In genomic region chr13:99297330-99297729, GRCh38 we compare ENCODE assay signal across 20 cellular contexts. TPM values are rescaled to one million over a fixed set of nuclear protein-coding genes. Genes with fewer than 3 reads are reported as not detected.
DNase-seq lines count a peak whose midpoint lies in the region; ATAC-seq, FAIRE-seq and TF ChIP-seq lines count a peak whose summit lies in the region.
"Had no signal": no experiment of that assay in that cellular context is flagged by ENCODE, and none has a peak within 500 bp of the region (broad histone marks: within the 10 kb centered on the region; RNA-seq: fewer than 3 reads in every experiment).

No MANE protein-coding gene starts in this region.

- CTCF ChIA-PET in CD4-positive, alpha-beta T cell (lab: Charles Lee) = interaction anchor here (0.6 to 4.6 kb wide), 11 partner anchors 10 to 139 kb away, joined by 3 to 32 read pairs (median 4); no protein-coding TSS in a partner anchor

- no peak for TF ChIP-seq CTCF in CD4-positive, alpha-beta T cell (IDR thresholded peaks at IDR 0.05)
- no peak for TF ChIP-seq CTCF in GM12865 (IDR thresholded peaks at IDR 0.05; ENCODE audit: insufficient read depth, low read depth, low read length, missing control alignments)

- DNase-seq in CD4-positive, alpha-beta T cell = no peak
- no peak for DNase-seq in GM12865 (ENCODE audit: low read depth)
- no peak for DNase-seq in activated T-helper 1 cell treated with anti-CD3 and anti-CD28 coated beads, Interleukin-12 subunit alpha, Interleukin-12 subunit beta, Interleukin-2, Interleukin-4 antibody, amounts not matched to agents 30 ng/mL and 10 ng/mL and 1 ng/mL, durations not matched to agents 14 hours and 24 hours and 36 hours (ENCODE audit: low spot score)
- no peak for DNase-seq in NCI-H187 treated with DMSO at 0.1 percent for 48 hours (lab: John Stamatoyannopoulos, UW)
- DNase-seq in GM12892 (ENCODE audit: insufficient read length) = no peak
- DNase-seq in GM19240 (ENCODE audit: insufficient read length, low spot score) = no peak
- DNase-seq in central memory CD4-positive, alpha-beta T cell = no peak
- DNase-seq: cerebellar nuclear complex; hypothalamus; left colon; NCI-H1092; NCI-H2107; NCI-H69; stimulated activated CD4-positive, alpha-beta T cell treated with anti-CD3 and anti-CD28 coated beads, Interleukin-4, amount 100 ng/mL, for 4 hours; trophoblast cell had no signal

- H3K27ac Mint-ChIP-seq in CD4-positive, alpha-beta T cell = peak overlapping the region; percentile 100
- peak overlapping the region; percentile 70 for H3K27ac Mint-ChIP-seq in activated T-helper 1 cell treated with anti-CD3 and anti-CD28 coated beads, Interleukin-12 subunit alpha, Interleukin-12 subunit beta, Interleukin-2, Interleukin-4 antibody, amounts not matched to agents 30 ng/mL and 10 ng/mL and 1 ng/mL, durations not matched to agents 14 hours and 24 hours and 36 hours

- FAIRE-seq in GM12892 (lab: Jason Lieb, UNC) = no peak
- FAIRE-seq: endometrium, K562 had no signal

- H3K36me3 ChIP-seq in muscle layer of colon (ENCODE audit: insufficient read depth, low read length) = peaks cover 15% of the 10 kb centered on the region

- H3K9me3 ChIP-seq in CD4-positive, alpha-beta T cell (ENCODE audit: control insufficient read depth, low read length) = no peaks in the 10 kb centered on the region
- H3K9me3 ChIP-seq in muscle layer of colon (ENCODE audit: low read length) = no peaks in the 10 kb centered on the region

- POLR2A ChIA-PET in CD4-positive, alpha-beta T cell (lab: Charles Lee) = interaction anchor here (0.6 to 13.9 kb wide), 18 partner anchors 9 to 97 kb away, joined by 3 to 220 read pairs (median 5); partner anchors contain the start of genes GPR183 and UBAC2

- no peak for TF ChIP-seq POLR2A in GM12892 (IDR thresholded peaks at IDR 0.05; ENCODE audit: low read depth, low read length)

- intact Hi-C loops in CD4-positive, alpha-beta T cell (cut with DNase I, micrococcal nuclease) = loop anchor here in 1 of 2 experiments (2.0 to 10.0 kb wide), 4 partner anchors 15 to 207 kb away; partner anchors contain the start of gene TM9SF2
- intact Hi-C loops in activated T-helper 1 cell treated with anti-CD3 and anti-CD28 coated beads, Interleukin-12 subunit alpha, Interleukin-12 subunit beta, Interleukin-2, Interleukin-4 antibody, amounts not matched to agents 30 ng/mL and 10 ng/mL and 1 ng/mL, durations not matched to agents 14 hours and 24 hours and 36 hours (cut with micrococcal nuclease) = loop anchor here (2.0 kb wide), 1 partner anchor 39 kb away; the partner anchor contains the start of gene GPR18

- peak overlapping the region; percentile 86 for H3K4me3 Mint-ChIP-seq in CD4-positive, alpha-beta T cell
- peak overlapping the region; percentile 25 for H3K4me3 Mint-ChIP-seq in activated T-helper 1 cell treated with anti-CD3 and anti-CD28 coated beads, Interleukin-12 subunit alpha, Interleukin-12 subunit beta, Interleukin-2, Interleukin-4 antibody, amounts not matched to agents 30 ng/mL and 10 ng/mL and 1 ng/mL, durations not matched to agents 14 hours and 24 hours and 36 hours

- peak; percentile 4 for ATAC-seq in CD4-positive, alpha-beta T cell (ENCODE audit: poor library complexity)
- ATAC-seq: K562, left colon, Panc1 had no signal

- peaks cover 93% of the 10 kb centered on the region for H3K4me1 Mint-ChIP-seq in CD4-positive, alpha-beta T cell (ENCODE audit: low read depth)
- H3K4me1 Mint-ChIP-seq in activated T-helper 1 cell treated with anti-CD3 and anti-CD28 coated beads, Interleukin-12 subunit alpha, Interleukin-12 subunit beta, Interleukin-2, Interleukin-4 antibody, amounts not matched to agents 30 ng/mL and 10 ng/mL and 1 ng/mL, durations not matched to agents 14 hours and 24 hours and 36 hours (ENCODE audit: low read depth) = peaks cover 79% of the 10 kb centered on the region

- peaks cover 6% of the 10 kb centered on the region for H3K4me1 ChIP-seq in muscle layer of colon (ENCODE audit: insufficient read depth, low read length)

- H3K9me3 Mint-ChIP-seq in CD4-positive, alpha-beta T cell = no peaks in the 10 kb centered on the region
- H3K9me3 Mint-ChIP-seq in activated T-helper 1 cell treated with anti-CD3 and anti-CD28 coated beads, Interleukin-12 subunit alpha, Interleukin-12 subunit beta, Interleukin-2, Interleukin-4 antibody, amounts not matched to agents 30 ng/mL and 10 ng/mL and 1 ng/mL, durations not matched to agents 14 hours and 24 hours and 36 hours = no peaks in the 10 kb centered on the region

- H3K9ac ChIP-seq in muscle layer of colon (ENCODE audit: low read length) = no peak overlapping the region

- peaks cover 86% of the 10 kb centered on the region for H3K36me3 Mint-ChIP-seq in CD4-positive, alpha-beta T cell (ENCODE audit: low read depth)
- peaks cover 36% of the 10 kb centered on the region for H3K36me3 Mint-ChIP-seq in activated T-helper 1 cell treated with anti-CD3 and anti-CD28 coated beads, Interleukin-12 subunit alpha, Interleukin-12 subunit beta, Interleukin-2, Interleukin-4 antibody, amounts not matched to agents 30 ng/mL and 10 ng/mL and 1 ng/mL, durations not matched to agents 14 hours and 24 hours and 36 hours (ENCODE audit: low read depth)

- no peaks in the 10 kb centered on the region for H3K27me3 ChIP-seq in CD4-positive, alpha-beta T cell (ENCODE audit: control insufficient read depth, insufficient read depth, low read length)
- no peaks in the 10 kb centered on the region for H3K27me3 ChIP-seq in muscle layer of colon (ENCODE audit: control insufficient read depth in 1 of 2, insufficient read depth in 2 of 2, low read length in 2 of 2)

- H3K27me3 Mint-ChIP-seq in CD4-positive, alpha-beta T cell = no peaks in the 10 kb centered on the region
- H3K27me3 Mint-ChIP-seq in activated T-helper 1 cell treated with anti-CD3 and anti-CD28 coated beads, Interleukin-12 subunit alpha, Interleukin-12 subunit beta, Interleukin-2, Interleukin-4 antibody, amounts not matched to agents 30 ng/mL and 10 ng/mL and 1 ng/mL, durations not matched to agents 14 hours and 24 hours and 36 hours (ENCODE audit: insufficient read depth) = no peaks in the 10 kb centered on the region

- H3K4me3 ChIP-seq in GM12865 (ENCODE audit: low read depth, low read length) (peak overlapping the region; percentile 36; the same call in 1 of the 2 replicates), muscle layer of colon (ENCODE audit: low read depth in 1 of 2, low read length in 2 of 2) (no peak overlapping the region)
- H3K4me3 ChIP-seq: K562 had no signal

- peak overlapping the region; percentile 78 for H3K27ac ChIP-seq in CD4-positive, alpha-beta T cell (ENCODE audit: low read depth, low read length)
- H3K27ac ChIP-seq in muscle layer of colon (ENCODE audit: low read depth, low read length) = peak overlapping the region; percentile 8

RNA-seq across cellular contexts. Expression of gene GPR183, which starts 9.9 kb away (rescaled TPM):
- 100 to 1,000 TPM; 330 to 337 TPM for total RNA-seq in CD4-positive, alpha-beta T cell
- 22.6 and 23.6 TPM in 2 replicates for total RNA-seq in activated T-helper 1 cell treated with anti-CD3 and anti-CD28 coated beads, Interleukin-12 subunit alpha, Interleukin-12 subunit beta, Interleukin-2, Interleukin-4 antibody, amounts not matched to agents 30 ng/mL and 10 ng/mL and 1 ng/mL, durations not matched to agents 14 hours and 24 hours and 36 hours
- polyA plus RNA-seq in GM12892 (2012; ENCODE audit: missing spikeins) = 100 TPM

RNA-seq across cellular contexts. Expression of gene GPR18, which starts 39.2 kb away (rescaled TPM):
- 10 to 100 TPM; 42.9 to 45.1 TPM for total RNA-seq in CD4-positive, alpha-beta T cell
- total RNA-seq in activated T-helper 1 cell treated with anti-CD3 and anti-CD28 coated beads, Interleukin-12 subunit alpha, Interleukin-12 subunit beta, Interleukin-2, Interleukin-4 antibody, amounts not matched to agents 30 ng/mL and 10 ng/mL and 1 ng/mL, durations not matched to agents 14 hours and 24 hours and 36 hours = 12.0 and 15.9 TPM in 2 replicates
- polyA plus RNA-seq in GM12892 (2012; ENCODE audit: missing spikeins) = 0.76 TPM
- total RNA-seq: K562, osteocyte had no signal

Comparison
In these comparisons a context has a peak if more than half of its experiments do, and no peak if none do; other contexts are left out.
1. RNA of gene GPR183, which starts 9.9 kb away (total RNA-seq): 330 to 337 TPM in CD4-positive, alpha-beta T cell; 22.6 to 23.6 TPM in activated T-helper 1 cell treated with anti-CD3 and anti-CD28 coated beads, Interleukin-12 subunit alpha, Interleukin-12 subunit beta, Interleukin-2, Interleukin-4 antibody, amounts not matched to agents 30 ng/mL and 10 ng/mL and 1 ng/mL, durations not matched to agents 14 hours and 24 hours and 36 hours; every median in the first group is over 10 times any median in the second.